Comparison of ENCODE assay signal across 1 cellular context in the genomic region with DNA sequence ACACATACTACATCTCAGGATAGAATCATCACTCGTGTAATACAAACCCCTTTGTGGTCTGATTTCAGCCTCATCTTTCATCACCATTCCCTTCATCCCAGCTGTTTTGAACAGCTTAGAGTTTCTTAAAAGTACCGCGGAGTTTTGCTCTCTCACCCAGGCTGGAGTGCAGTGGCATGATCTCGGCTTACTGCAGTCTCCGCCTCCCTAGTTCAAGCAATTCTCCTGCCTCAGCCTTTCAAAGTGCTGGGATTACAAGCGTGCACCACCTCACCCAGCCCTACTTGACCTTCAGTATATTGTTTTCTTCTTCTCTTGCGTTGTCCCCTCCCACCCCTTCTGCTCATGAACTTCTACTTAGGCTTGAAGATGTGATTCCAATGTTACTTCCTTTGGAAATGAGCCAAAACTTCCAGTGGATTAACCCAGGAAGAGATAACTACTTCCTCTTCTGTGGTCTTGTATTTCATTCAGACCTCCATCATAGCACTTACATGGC.
A peak's percentile ranks its signal among the peaks of the same experiment; 100 is the strongest.
TF ChIP-seq lines count a peak whose summit lies in the region.

No MANE protein-coding gene starts in this region.

TF ChIP-seq in K562, 482 proteins besides CTCF, POLR2A, EP300 and RAD21:
- TF ChIP-seq NFIC (IDR thresholded peaks at IDR 0.05) (peak; percentile 65), ZNF23 (CRISPR knock-in tag; IDR thresholded peaks at IDR 0.05) (no peak)
